Comparison of ENCODE assay signal across 19 cellular contexts in the genomic region with DNA sequence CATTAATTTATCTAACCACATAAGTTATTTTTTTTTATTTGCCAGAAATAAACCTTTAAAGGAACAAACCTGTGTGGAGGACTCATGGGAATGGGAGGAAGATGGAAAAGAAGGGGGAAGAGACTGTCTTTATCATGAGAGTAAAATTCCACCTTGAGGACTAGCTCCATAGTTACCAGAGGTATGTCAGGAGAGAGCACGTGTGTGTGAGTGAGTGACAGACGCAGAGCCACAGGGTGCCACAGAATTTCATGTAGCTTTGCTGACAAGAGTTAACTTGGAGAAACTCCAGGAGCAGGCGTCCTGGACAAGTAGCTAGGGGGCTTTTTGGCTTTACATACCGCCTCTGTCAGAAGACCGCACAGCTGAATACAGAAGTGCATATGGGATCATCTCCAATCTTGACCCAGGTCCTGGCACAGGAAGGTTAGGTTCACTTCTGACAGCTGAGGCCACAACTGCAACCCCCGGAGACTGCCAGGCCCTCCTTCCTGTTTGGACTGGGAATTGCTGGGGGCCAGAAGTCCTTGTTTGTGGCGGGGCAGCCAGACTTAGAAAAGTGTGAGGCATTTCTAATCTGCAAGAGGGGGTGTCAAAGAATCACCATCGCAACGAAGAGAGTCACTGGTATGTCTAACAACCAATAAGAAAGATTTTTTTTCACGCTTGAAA.
"Had no signal": no experiment of that assay in that cellular context is flagged by ENCODE, and none has a peak within 500 bp of the region (broad histone marks: within the 10 kb centered on the region; RNA-seq: fewer than 3 reads in every experiment).

No MANE protein-coding gene starts in this region.

- H3K27ac ChIP-seq: colonic mucosa, suprapubic skin, upper lobe of left lung, VCaP had no signal

- DNase-seq: activated CD4-positive, alpha-beta memory T cell treated with anti-CD3 and anti-CD28 coated beads, Interleukin-2, amount 10 ng/mL, durations not matched to agents 7 days and 5 days; activated CD4-positive, alpha-beta T cell treated with anti-CD3 and anti-CD28 coated beads for 36 hours; activated gamma-delta T cell treated with Interleukin-2 at 50 U/mL for 16 hours; activated naive CD8-positive, alpha-beta T cell treated with anti-CD3 and anti-CD28 coated beads for 36 hours; activated T-cell treated with anti-CD3 and anti-CD28 coated beads, Interleukin-2, amount 50 U/mL, for 72 hours; colonic mucosa; effector CD8-positive, alpha-beta T cell; hypothalamus; left cardiac atrium; right cardiac atrium; SIG-M5; stimulated activated CD4-positive, alpha-beta T cell treated with anti-CD3 and anti-CD28 coated beads, Interleukin-2, amount 100 ng/mL, for 24 hours; stimulated activated naive CD8-positive, alpha-beta T cell treated with anti-CD3 and anti-CD28 coated beads, Interleukin-15, Interleukin-2, amounts not matched to agents 100 U/mL and 50 U/mL, for 24 hours; T1000; upper lobe of left lung had no signal

- H3K36me3 Mint-ChIP-seq: activated naive CD8-positive, alpha-beta T cell treated with anti-CD3 and anti-CD28 coated beads for 36 hours had no signal

- H3K4me3 Mint-ChIP-seq: activated CD4-positive, alpha-beta memory T cell treated with anti-CD3 and anti-CD28 coated beads, Interleukin-2, amount 10 ng/mL, durations not matched to agents 7 days and 5 days; activated CD4-positive, alpha-beta T cell treated with anti-CD3 and anti-CD28 coated beads for 36 hours; activated naive CD8-positive, alpha-beta T cell treated with anti-CD3 and anti-CD28 coated beads for 36 hours; activated T-cell treated with anti-CD3 and anti-CD28 coated beads, Interleukin-2, amount 50 U/mL, for 72 hours had no signal

- H3K9me3 ChIP-seq: colonic mucosa, gastroesophageal sphincter, suprapubic skin, upper lobe of left lung had no signal

- H3K36me3 ChIP-seq: colonic mucosa had no signal

- H3K9me3 Mint-ChIP-seq: activated CD4-positive, alpha-beta memory T cell treated with anti-CD3 and anti-CD28 coated beads, Interleukin-2, amount 10 ng/mL, durations not matched to agents 7 days and 5 days; activated naive CD8-positive, alpha-beta T cell treated with anti-CD3 and anti-CD28 coated beads for 36 hours; activated T-cell treated with anti-CD3 and anti-CD28 coated beads, Interleukin-2, amount 50 U/mL, for 72 hours had no signal

- H3K27me3 ChIP-seq: colonic mucosa, gastroesophageal sphincter, suprapubic skin, upper lobe of left lung had no signal

- H3K4me3 ChIP-seq: colonic mucosa, gastroesophageal sphincter, lung, suprapubic skin, upper lobe of left lung had no signal

- H3K4me1 ChIP-seq: colonic mucosa had no signal

- H3K27ac Mint-ChIP-seq: activated CD4-positive, alpha-beta memory T cell treated with anti-CD3 and anti-CD28 coated beads, Interleukin-2, amount 10 ng/mL, durations not matched to agents 7 days and 5 days; activated CD4-positive, alpha-beta T cell treated with anti-CD3 and anti-CD28 coated beads for 36 hours; activated naive CD8-positive, alpha-beta T cell treated with anti-CD3 and anti-CD28 coated beads for 36 hours; activated T-cell treated with anti-CD3 and anti-CD28 coated beads, Interleukin-2, amount 50 U/mL, for 72 hours had no signal

- H3K4me1 Mint-ChIP-seq: activated CD4-positive, alpha-beta memory T cell treated with anti-CD3 and anti-CD28 coated beads, Interleukin-2, amount 10 ng/mL, durations not matched to agents 7 days and 5 days; activated CD4-positive, alpha-beta T cell treated with anti-CD3 and anti-CD28 coated beads for 36 hours; activated naive CD8-positive, alpha-beta T cell treated with anti-CD3 and anti-CD28 coated beads for 36 hours had no signal

- ATAC-seq: activated CD4-positive, alpha-beta T cell treated with anti-CD3 and anti-CD28 coated beads for 36 hours; activated T-cell treated with anti-CD3 and anti-CD28 coated beads, Interleukin-2, amount 50 U/mL, for 72 hours; gastroesophageal sphincter; left cardiac atrium; right cardiac atrium; stimulated activated naive CD8-positive, alpha-beta T cell treated with anti-CD3 and anti-CD28 coated beads, Interleukin-15, Interleukin-2, amounts not matched to agents 100 U/mL and 50 U/mL, for 24 hours had no signal
